Comparison of ENCODE assay signal across 10 cellular contexts in the genomic region with DNA sequence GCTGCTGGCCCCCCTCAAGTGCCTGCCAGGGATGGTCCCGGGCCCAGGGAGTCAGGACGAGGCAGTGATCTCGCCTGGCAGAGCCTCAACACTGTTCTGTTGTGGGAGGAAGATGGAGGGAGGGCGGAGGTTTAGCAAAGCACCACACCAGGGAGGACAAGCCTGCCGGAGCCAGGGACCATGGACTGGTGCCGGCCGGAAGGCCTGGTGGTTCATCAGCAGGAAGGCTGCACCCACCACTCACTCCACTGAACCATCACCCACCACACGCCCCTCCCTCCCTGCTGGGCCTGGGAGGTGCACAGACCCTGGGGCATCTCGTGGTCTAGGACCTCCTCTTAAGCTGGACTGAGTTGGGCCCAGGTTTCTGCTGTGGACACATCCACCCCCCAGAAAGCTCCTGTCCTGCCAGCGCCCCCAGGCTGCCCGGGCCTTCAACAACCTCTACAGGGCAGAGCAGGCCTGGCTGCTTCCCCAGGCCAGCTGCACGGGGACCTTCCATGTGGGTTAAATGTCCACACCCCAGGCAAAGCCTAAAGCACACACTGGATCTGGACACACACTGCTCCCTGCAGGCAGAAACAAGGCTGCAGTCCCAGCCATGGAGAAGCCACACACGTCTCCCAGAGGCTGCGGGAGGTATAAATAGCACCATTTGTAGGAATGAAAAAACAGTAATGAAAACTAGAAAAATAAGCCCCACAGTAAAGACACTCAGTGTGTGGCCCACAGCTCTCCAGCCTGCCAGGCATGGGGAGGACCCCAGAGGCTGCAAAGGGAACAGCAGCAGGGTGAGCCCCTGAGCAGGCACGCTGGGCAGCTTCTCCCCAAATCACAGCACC. TPM values are rescaled to one million over a fixed set of nuclear protein-coding genes. Genes with fewer than 3 reads are reported as not detected.
DNase-seq lines count a peak whose midpoint lies in the region; TF ChIP-seq lines count a peak whose summit lies in the region.
"Had no signal": no experiment of that assay in that cellular context is flagged by ENCODE, and none has a peak within 500 bp of the region (broad histone marks: within the 10 kb centered on the region; RNA-seq: fewer than 3 reads in every experiment).

No MANE protein-coding gene starts in this region.

- H3K79me2 ChIP-seq in OCI-LY3 (ENCODE audit: low read length), result no peaks in the 10 kb centered on the region
- H3K79me2 ChIP-seq in osteoblast (ENCODE audit: insufficient read depth, low read length), result peaks cover 35% of the 10 kb centered on the region

- H3K27ac ChIP-seq in OCI-LY3 (ENCODE audit: low read length), result no peak overlapping the region
- peak overlapping the region; percentile 17 for H3K27ac ChIP-seq in osteoblast (ENCODE audit: low read depth, low read length)

- H3K4me3 ChIP-seq in OCI-LY3 (ENCODE audit: low read length) (no peak overlapping the region), epithelial cell of proximal tubule (ENCODE audit: low read depth, low read length) (no peak overlapping the region), osteoblast (ENCODE audit: insufficient read depth, low read length) (no peak overlapping the region)
- H3K4me3 ChIP-seq: lung had no signal

- H3K9me3 ChIP-seq in OCI-LY3 (ENCODE audit: insufficient read depth, low read length) (no peaks in the 10 kb centered on the region), osteoblast (ENCODE audit: low read depth, low read length) (no peaks in the 10 kb centered on the region)

- H4K20me1 ChIP-seq in OCI-LY3 (ENCODE audit: insufficient read depth, low read length) (no peaks in the 10 kb centered on the region), osteoblast (ENCODE audit: insufficient read depth, low read length) (peaks cover 32% of the 10 kb centered on the region)

- H2AFZ ChIP-seq in OCI-LY3 (ENCODE audit: low read depth, low read length) (no peak overlapping the region), osteoblast (ENCODE audit: low read length) (no peak overlapping the region)

- H3K4me2 ChIP-seq in OCI-LY3 (ENCODE audit: low read length) (no peak overlapping the region), osteoblast (ENCODE audit: insufficient read depth, low read length) (no peak overlapping the region)

- H3K36me3 ChIP-seq in OCI-LY3 (replicated peaks; ENCODE audit: low read depth, low read length) (no peaks in the 10 kb centered on the region), osteoblast (ENCODE audit: insufficient read depth, low read length) (peaks cover 2% of the 10 kb centered on the region)

- TF ChIP-seq CTCF in OCI-LY3 (IDR thresholded peaks at IDR 0.05; ENCODE audit: low read depth, low read length), result 0 out of 2 replicates have a peak, but pooled peaks have one; percentile 4
- peak; percentile 35 for TF ChIP-seq CTCF in epithelial cell of proximal tubule (conservative IDR thresholded peaks at IDR 0.05; ENCODE audit: low read depth, low read length)
- peak; percentile 69 for TF ChIP-seq CTCF in osteoblast (IDR thresholded peaks at IDR 0.05; ENCODE audit: extremely low read depth, low read depth, low read length)

- H3K27me3 ChIP-seq in OCI-LY3 (ENCODE audit: low read depth, low read length), result no peaks in the 10 kb centered on the region
- no peaks in the 10 kb centered on the region for H3K27me3 ChIP-seq in osteoblast (ENCODE audit: insufficient read depth, low read length)

- H3K4me1 ChIP-seq in OCI-LY3 (ENCODE audit: low read length), result no peaks in the 10 kb centered on the region
- peaks cover 11% of the 10 kb centered on the region for H3K4me1 ChIP-seq in osteoblast (ENCODE audit: insufficient read depth, low read length)

- peak; percentile 31 for DNase-seq in EL
- no peak for DNase-seq in epithelial cell of proximal tubule (ENCODE audit: low read depth)
- peak; percentile 95 for DNase-seq in osteoblast (ENCODE audit: insufficient read length, low spot score, missing footprints)
- DNase-seq in GM19238 (ENCODE audit: insufficient read length, low spot score), result no peak
- DNase-seq in effector CD4-positive, alpha-beta T cell, result no peak
- DNase-seq in SKM-1 (lab: John Stamatoyannopoulos, UW; ENCODE audit: unreplicated experiment), result no peak
- no peak for DNase-seq in activated T-cell treated with anti-CD3 and anti-CD28 coated beads for 4 hours
- DNase-seq: activated T-cell treated with anti-CD3 and anti-CD28 coated beads, Interleukin-2, amount 50 U/mL, for 4 hours had no signal

- H3K9ac ChIP-seq in OCI-LY3 (ENCODE audit: low read length), result no peak overlapping the region

RNA-seq across cellular contexts. Expression of gene TMEM240, which starts 10.4 kb away (rescaled TPM):
- total RNA-seq in epithelial cell of proximal tubule (1.6 and 1.7 TPM in 2 replicates), osteoblast (1.8 and 2.7 TPM in 2 replicates)

RNA-seq across cellular contexts. Expression of gene SSU72, which starts 23.9 kb away (rescaled TPM):
- total RNA-seq in epithelial cell of proximal tubule, result 136 and 147 TPM in 2 replicates
- total RNA-seq in osteoblast, result 67.2 and 73.1 TPM in 2 replicates

RNA-seq across cellular contexts. Expression of gene ATAD3A, which starts 38.9 kb away (rescaled TPM):
- total RNA-seq in epithelial cell of proximal tubule (52.6 and 110 TPM in 2 replicates), osteoblast (18.6 and 19.9 TPM in 2 replicates)

RNA-seq across cellular contexts. Expression of gene FNDC10, which starts 49.1 kb away (rescaled TPM):
- total RNA-seq in epithelial cell of proximal tubule (2.6 and 6.1 TPM in 2 replicates), osteoblast (2.1 and 2.5 TPM in 2 replicates)

Comparison
In these comparisons a context has a peak if more than half of its experiments do, and no peak if none do; other contexts are left out.
1. DNase-seq: peak in EL (single experiment) and osteoblast (single experiment); none in epithelial cell of proximal tubule (single experiment), GM19238 (single experiment), effector CD4-positive, alpha-beta T cell (single experiment), SKM-1 (single experiment) and activated T-cell treated with anti-CD3 and anti-CD28 coated beads for 4 hours (single experiment).
2. CTCF ChIP-seq: peak in every context shown above with its lines; median percentile 69 in osteoblast; 35 in epithelial cell of proximal tubule; 4 in OCI-LY3.